ENCODE assay signal across 2 cellular contexts in the genomic region with DNA sequence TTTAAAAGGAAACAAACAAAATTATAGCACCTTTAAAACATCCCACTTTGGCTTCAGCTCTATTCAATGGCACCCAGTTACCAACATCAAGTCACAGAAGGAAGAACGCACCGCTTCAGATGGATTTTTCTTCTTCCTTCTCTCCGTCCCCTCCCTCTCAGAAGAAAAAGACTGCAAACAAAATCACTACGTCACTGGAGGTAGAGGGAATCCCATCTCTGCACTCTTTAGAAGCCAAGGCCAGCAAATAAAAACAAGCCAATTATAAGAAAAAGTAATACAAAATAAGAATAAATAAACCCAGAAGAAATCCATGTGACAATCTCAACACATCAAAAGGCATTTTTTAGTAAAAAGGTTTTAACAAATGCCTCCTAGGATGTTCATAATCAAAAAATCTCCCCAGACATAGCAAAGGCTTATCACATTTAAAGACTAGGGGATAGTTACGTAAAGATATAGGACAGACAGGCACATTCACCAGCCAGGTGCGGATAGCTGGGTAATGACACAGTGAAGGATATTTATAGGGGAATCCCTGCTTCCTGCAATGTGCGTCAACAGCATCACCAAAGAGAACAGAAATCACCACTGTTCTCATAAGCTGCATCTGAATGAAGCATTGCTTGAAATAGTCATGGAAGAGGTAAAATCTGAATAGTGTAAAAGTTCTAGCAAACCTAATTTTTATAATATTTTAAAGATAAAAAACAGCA.
TF ChIP-seq lines count a peak whose summit lies in the region.

No MANE protein-coding gene starts in this region.

TF ChIP-seq in GM12878, 131 proteins besides CTCF, POLR2A, EP300 and RAD21:
- 0 out of 2 replicates have a peak, but pooled peaks have one; percentile 21 for TF ChIP-seq CREB1 (IDR thresholded peaks at IDR 0.05; ENCODE audit: low read depth)
- TF ChIP-seq, protein P1, sequence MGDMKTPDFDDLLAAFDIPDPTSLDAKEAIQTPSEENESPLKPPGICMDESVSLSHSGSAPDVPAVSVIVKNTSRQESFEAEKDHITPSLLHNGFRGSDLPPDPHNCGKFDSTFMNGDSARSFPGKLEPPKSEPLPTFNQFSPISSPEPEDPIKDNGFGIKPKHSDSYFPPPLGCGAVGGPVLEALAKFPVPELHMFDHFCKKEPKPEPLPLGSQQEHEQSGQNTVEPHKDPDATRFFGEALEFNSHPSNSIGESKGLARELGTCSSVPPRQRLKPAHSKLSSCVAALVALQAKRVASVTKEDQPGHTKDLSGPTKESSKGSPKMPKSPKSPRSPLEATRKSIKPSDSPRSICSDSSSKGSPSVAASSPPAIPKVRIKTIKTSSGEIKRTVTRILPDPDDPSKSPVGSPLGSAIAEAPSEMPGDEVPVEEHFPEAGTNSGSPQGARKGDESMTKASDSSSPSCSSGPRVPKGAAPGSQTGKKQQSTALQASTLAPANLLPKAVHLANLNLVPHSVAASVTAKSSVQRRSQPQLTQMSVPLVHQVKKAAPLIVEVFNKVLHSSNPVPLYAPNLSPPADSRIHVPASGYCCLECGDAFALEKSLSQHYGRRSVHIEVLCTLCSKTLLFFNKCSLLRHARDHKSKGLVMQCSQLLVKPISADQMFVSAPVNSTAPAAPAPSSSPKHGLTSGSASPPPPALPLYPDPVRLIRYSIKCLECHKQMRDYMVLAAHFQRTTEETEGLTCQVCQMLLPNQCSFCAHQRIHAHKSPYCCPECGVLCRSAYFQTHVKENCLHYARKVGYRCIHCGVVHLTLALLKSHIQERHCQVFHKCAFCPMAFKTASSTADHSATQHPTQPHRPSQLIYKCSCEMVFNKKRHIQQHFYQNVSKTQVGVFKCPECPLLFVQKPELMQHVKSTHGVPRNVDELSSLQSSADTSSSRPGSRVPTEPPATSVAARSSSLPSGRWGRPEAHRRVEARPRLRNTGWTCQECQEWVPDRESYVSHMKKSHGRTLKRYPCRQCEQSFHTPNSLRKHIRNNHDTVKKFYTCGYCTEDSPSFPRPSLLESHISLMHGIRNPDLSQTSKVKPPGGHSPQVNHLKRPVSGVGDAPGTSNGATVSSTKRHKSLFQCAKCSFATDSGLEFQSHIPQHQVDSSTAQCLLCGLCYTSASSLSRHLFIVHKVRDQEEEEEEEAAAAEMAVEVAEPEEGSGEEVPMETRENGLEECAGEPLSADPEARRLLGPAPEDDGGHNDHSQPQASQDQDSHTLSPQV (IDR thresholded peaks at IDR 0.05) = no peak

TF ChIP-seq in HepG2, 621 proteins besides CTCF, POLR2A, EP300 and RAD21:
- TF ChIP-seq, protein P2, sequence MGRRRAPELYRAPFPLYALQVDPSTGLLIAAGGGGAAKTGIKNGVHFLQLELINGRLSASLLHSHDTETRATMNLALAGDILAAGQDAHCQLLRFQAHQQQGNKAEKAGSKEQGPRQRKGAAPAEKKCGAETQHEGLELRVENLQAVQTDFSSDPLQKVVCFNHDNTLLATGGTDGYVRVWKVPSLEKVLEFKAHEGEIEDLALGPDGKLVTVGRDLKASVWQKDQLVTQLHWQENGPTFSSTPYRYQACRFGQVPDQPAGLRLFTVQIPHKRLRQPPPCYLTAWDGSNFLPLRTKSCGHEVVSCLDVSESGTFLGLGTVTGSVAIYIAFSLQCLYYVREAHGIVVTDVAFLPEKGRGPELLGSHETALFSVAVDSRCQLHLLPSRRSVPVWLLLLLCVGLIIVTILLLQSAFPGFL (CRISPR knock-in tag; IDR thresholded peaks at IDR 0.05) = no peak
- TF ChIP-seq SMAD9 (CRISPR knock-in tag; IDR thresholded peaks at IDR 0.05) = no peak
- no peak for TF ChIP-seq MTA3 (CRISPR knock-in tag; IDR thresholded peaks at IDR 0.05)
- TF ChIP-seq EEA1 (CRISPR knock-in tag; IDR thresholded peaks at IDR 0.05; ENCODE audit: borderline replicate concordance) = no peak
- TF ChIP-seq POLR2G (IDR thresholded peaks at IDR 0.05; ENCODE audit: low read depth, low read length) = no peak
- TF ChIP-seq, protein P3, sequence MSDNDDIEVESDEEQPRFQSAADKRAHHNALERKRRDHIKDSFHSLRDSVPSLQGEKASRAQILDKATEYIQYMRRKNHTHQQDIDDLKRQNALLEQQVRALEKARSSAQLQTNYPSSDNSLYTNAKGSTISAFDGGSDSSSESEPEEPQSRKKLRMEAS (IDR thresholded peaks at IDR 0.05) = no peak
- no peak for TF ChIP-seq ZNF263 (CRISPR knock-in tag; IDR thresholded peaks at IDR 0.05)
- no peak for TF ChIP-seq HMG20B (CRISPR knock-in tag; conservative IDR thresholded peaks at IDR 0.05)
- TF ChIP-seq SCMH1 (CRISPR knock-in tag; IDR thresholded peaks at IDR 0.05; ENCODE audit: borderline replicate concordance) = no peak
- TF ChIP-seq GZF1 (CRISPR knock-in tag; IDR thresholded peaks at IDR 0.05) = no peak
